28 cellular contexts compared by ENCODE assay signal in the genomic region with DNA sequence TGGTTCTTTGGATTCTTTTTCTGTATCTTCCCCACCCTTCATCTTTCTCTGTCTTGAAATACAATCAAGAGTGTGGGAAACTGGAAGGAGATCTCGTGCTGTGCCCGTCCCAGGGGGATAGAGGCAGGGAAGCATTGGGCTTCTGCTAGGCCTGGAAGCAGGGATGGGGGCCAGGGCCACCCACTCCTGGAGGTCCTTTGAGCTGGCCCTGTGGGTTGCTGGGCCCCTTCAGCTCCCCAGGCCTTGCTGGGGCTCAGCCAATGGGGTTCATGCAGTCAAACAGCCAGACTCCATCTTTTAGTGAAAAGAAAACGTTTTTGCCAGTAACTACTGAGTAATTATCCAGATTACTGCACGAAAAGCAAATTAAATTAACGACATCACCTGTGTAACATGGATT.
DNase-seq lines count a peak whose midpoint lies in the region; ATAC-seq, FAIRE-seq and TF ChIP-seq lines count a peak whose summit lies in the region.
"Had no signal": no experiment of that assay in that cellular context is flagged by ENCODE, and none has a peak within 500 bp of the region (broad histone marks: within the 10 kb centered on the region; RNA-seq: fewer than 3 reads in every experiment).

No MANE protein-coding gene starts in this region.

- no TSS peak for BruUV-seq in OCI-LY7 (replicated peaks; lab: Mats Ljungman, UMichigan)

- FAIRE-seq in kidney (lab: Jason Lieb, UNC) = no peak
- FAIRE-seq: D721Med, frontal cortex, GM12878 had no signal

- H3K4me1 ChIP-seq in BLaER1 (peaks cover 10% of the 10 kb centered on the region), kidney (ENCODE audit: control insufficient read depth in 1 of 2, insufficient read depth in 1 of 2, low read depth in 1 of 2, low read length in 2 of 2) (peaks cover 0 to 2% of the 10 kb centered on the region in 2 donors), OCI-LY7 (ENCODE audit: insufficient read depth, low read length, poor library complexity, severe bottlenecking) (peaks cover 17% of the 10 kb centered on the region)
- H3K4me1 ChIP-seq: upper lobe of right lung had no signal

- no peaks in the 10 kb centered on the region for H3K27me3 ChIP-seq in BLaER1
- H3K27me3 ChIP-seq: esophagus squamous epithelium, hepatocyte, neutrophil, SJSA1, upper lobe of right lung had no signal

- no peaks in the 10 kb centered on the region for H4K20me1 ChIP-seq in BLaER1
- no peaks in the 10 kb centered on the region for H4K20me1 ChIP-seq in OCI-LY7 (ENCODE audit: insufficient read depth, low read length)

- H3K9ac ChIP-seq in BLaER1 (no peak overlapping the region), kidney (ENCODE audit: low read length in 2 of 2) (no peak overlapping the region)
- H3K9ac ChIP-seq: GM23248 had no signal

- no peaks in the 10 kb centered on the region for H3K79me2 ChIP-seq in OCI-LY7 (ENCODE audit: insufficient read depth, low read depth, low read length)
- H3K79me2 ChIP-seq: hepatocyte had no signal

- H3K9me2 ChIP-seq in OCI-LY7 (ENCODE audit: insufficient read depth, low read length) = no peaks in the 10 kb centered on the region

- H3K4me2 ChIP-seq in BLaER1 = no peak overlapping the region
- no peak overlapping the region for H3K4me2 ChIP-seq in OCI-LY7 (ENCODE audit: low read length)
- H3K4me2 ChIP-seq: hepatocyte had no signal

- POLR2A ChIA-PET in OCI-LY7 (lab: Charles Lee) = interaction anchor here (0.6 kb wide), 1 partner anchor 86 kb away, joined by 11 read pairs; no protein-coding TSS in a partner anchor

- no peaks in the 10 kb centered on the region for H3K9me3 ChIP-seq in BLaER1
- H3K9me3 ChIP-seq in kidney (ENCODE audit: control insufficient read depth in 1 of 2, low read length in 2 of 2) = no peaks in the 10 kb centered on the region
- no peaks in the 10 kb centered on the region for H3K9me3 ChIP-seq in OCI-LY7 (ENCODE audit: low read length)
- H3K9me3 ChIP-seq: esophagus squamous epithelium, neutrophil, SJSA1, upper lobe of right lung had no signal

- DNase-seq in D341Med (ENCODE audit: low spot score) = peak; percentile 55
- peak; percentile 89 for DNase-seq in NCI-H748 (lab: John Stamatoyannopoulos, UW; ENCODE audit: unreplicated experiment)
- peak; percentile 40 for DNase-seq in islet precursor cell
- DNase-seq in kidney = no peak
- DNase-seq in OCI-LY7 (ENCODE audit: low spot score) = no peak
- DNase-seq: activated CD4-positive, CD25-positive, alpha-beta regulatory T cell treated with anti-CD3 and anti-CD28 coated beads, Interleukin-2, amount 50 U/mL, for 72 hours; activated T-cell treated with anti-CD3 and anti-CD28 coated beads, Interleukin-2, amount 50 U/mL, for 72 hours; cortex of kidney; esophagus squamous epithelium; GM23248; mesenchymal stem cell; NCI-H187 treated with DMSO at 0.1 percent for 48 hours; NCI-H2171 treated with DMSO at 0.1 percent for 48 hours; NCI-H510A treated with DMSO at 0.1 percent for 48 hours; stimulated activated CD4-positive, alpha-beta T cell treated with anti-CD3 and anti-CD28 coated beads, Interleukin-4, amount 100 ng/mL, for 24 hours; stimulated activated naive B cell treated with anti-CD40 and anti-IgM and Interleukin-4, amounts not matched to agents 10 μg/mL and 1 μg/mL and 100 μg/mL, for 72 hours; upper lobe of right lung had no signal

- H3K4me3 ChIP-seq in BLaER1 = no peak overlapping the region
- H3K4me3 ChIP-seq in kidney (ENCODE audit: low read length in 2 of 2) = no peak overlapping the region
- H3K4me3 ChIP-seq in OCI-LY7 (ENCODE audit: low read depth, low read length, poor library complexity, severe bottlenecking) = no peak overlapping the region
- H3K4me3 ChIP-seq: esophagus squamous epithelium, GM12878, GM23248, hepatocyte, SJSA1, upper lobe of right lung had no signal

- H2AFZ ChIP-seq in OCI-LY7 (ENCODE audit: low read length) = no peak overlapping the region
- H2AFZ ChIP-seq: GM23248, hepatocyte had no signal

- H3K27ac ChIP-seq in BLaER1 = 0 out of 2 replicates have a peak overlapping the region, but pooled peaks have one; percentile 37
- no peak overlapping the region for H3K27ac ChIP-seq in kidney (ENCODE audit: low read depth in 2 of 2, low read length in 2 of 2)
- no peak overlapping the region for H3K27ac ChIP-seq in OCI-LY7 (ENCODE audit: low read depth, low read length, poor library complexity, severe bottlenecking)
- H3K27ac ChIP-seq: C4-2B, esophagus squamous epithelium, GM23248, hepatocyte, HL-60, neutrophil, SJSA1, upper lobe of right lung had no signal

- H3K36me3 ChIP-seq in BLaER1 = peaks cover 76% of the 10 kb centered on the region
- peaks cover 6 to 10% of the 10 kb centered on the region in 2 donors for H3K36me3 ChIP-seq in kidney (ENCODE audit: control insufficient read depth in 1 of 2, insufficient read depth in 2 of 2, low read length in 2 of 2)
- H3K36me3 ChIP-seq in OCI-LY7 (ENCODE audit: insufficient read depth, low read length) = no peaks in the 10 kb centered on the region
- H3K36me3 ChIP-seq: neutrophil, SJSA1, upper lobe of right lung had no signal

- TF ChIP-seq CTCF in kidney (IDR thresholded peaks at IDR 0.05; ENCODE audit: borderline replicate concordance, extremely low read depth, insufficient read depth) (no peak), OCI-LY7 (conservative IDR thresholded peaks at IDR 0.05; ENCODE audit: low read length) (no peak)

- intact Hi-C loops in kidney (cut with DNase I) = no loop called here
- intact Hi-C loops in OCI-LY7 (cut with micrococcal nuclease; ENCODE audit: unreplicated experiment) = loop anchor here (10.0 kb wide), 1 partner anchor 542 kb away; no protein-coding TSS in a partner anchor

- no peak for ATAC-seq in HG02642 (IDR thresholded peaks at IDR 0.05; ENCODE audit: poor library complexity, unreplicated experiment)
- ATAC-seq: activated T-cell treated with anti-CD3 and anti-CD28 coated beads, Interleukin-2, amount 50 U/mL, for 72 hours; GM12878; sciatic nerve; stimulated activated naive B cell treated with anti-CD40 and anti-IgM and Interleukin-4, amounts not matched to agents 10 μg/mL and 1 μg/mL and 100 μg/mL, for 72 hours; upper lobe of right lung had no signal

- CTCF ChIA-PET in OCI-LY7 (lab: Charles Lee; ENCODE audit: unreplicated experiment) = no interaction called here

Comparison
In these comparisons a context has a peak if more than half of its experiments do, and no peak if none do; other contexts are left out.
1. DNase-seq: peak in D341Med (single experiment), NCI-H748 (single experiment) and islet precursor cell (single experiment); none in kidney (single experiment) and OCI-LY7 (single experiment).